ENCODE assay signal across 8 cellular contexts in the genomic region with DNA sequence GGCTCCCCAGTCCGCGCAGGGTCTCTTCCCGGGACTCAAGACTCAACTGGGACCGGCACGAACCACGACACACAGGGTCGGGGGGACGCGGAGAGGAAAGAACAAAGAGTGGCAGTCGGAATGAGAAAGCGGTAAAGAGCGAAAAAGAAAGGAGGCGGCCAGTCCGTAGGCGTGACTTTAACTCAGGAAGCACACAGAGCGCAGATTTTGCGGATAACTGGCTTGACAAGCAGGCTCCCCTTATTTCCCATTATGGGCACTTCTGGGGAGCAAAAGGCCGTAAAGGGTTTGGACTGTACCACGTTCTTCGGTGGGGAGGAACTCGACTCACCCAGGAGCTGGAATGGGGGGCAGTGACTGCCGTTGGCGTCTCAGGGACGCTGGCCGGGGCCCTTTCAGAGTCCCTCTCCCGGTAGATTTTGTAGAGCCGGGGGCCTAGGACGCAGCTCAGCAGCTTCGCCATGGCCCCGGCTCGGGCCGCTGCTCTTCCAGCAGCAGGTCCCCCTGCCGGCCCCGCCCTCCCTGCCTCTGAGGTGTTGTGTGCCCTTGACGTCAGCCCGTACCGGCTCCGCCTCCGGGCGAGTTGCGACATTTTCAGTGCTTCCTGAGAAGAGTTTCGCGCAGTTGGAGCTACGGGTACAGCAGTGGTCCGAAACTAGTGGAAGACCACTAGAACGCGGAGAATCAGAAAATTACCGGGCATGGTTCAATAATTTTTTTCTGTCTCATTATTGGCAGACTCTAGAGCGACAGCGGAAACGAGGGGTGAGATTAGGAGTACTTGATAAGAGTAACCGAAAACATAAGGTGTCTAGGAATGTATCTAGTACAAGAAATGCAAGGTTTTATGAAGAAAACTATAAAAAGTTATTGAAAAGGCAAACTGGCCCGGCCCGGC. TPM values are rescaled to one million over a fixed set of nuclear protein-coding genes. Genes with fewer than 3 reads are reported as not detected.
A peak's percentile ranks its signal among the peaks of the same experiment; 100 is the strongest.
DNase-seq lines count a peak whose midpoint lies in the region; ATAC-seq, FAIRE-seq and TF ChIP-seq lines count a peak whose summit lies in the region.

A gene (minus strand): TSS at position 506 of the 898 bp plus-strand sequence. CDS start 43 bp downstream, at position 463.

- peak; percentile 98 for DNase-seq in DMS114 treated with DMSO at 0.1 percent for 48 hours (lab: John Stamatoyannopoulos, UW; ENCODE audit: unreplicated experiment)
- peak; percentile 89 for DNase-seq in RCC 7860 (ENCODE audit: low spot score)
- peak; percentile 97 to 98 for DNase-seq in activated T-cell treated with anti-CD3 and anti-CD28 coated beads, Interleukin-2, amount 50 U/mL, for 72 hours
- DNase-seq in esophagus muscularis mucosa (ENCODE audit: extremely low spot score) = peak; percentile 100
- peak; percentile 94 to 96 for DNase-seq in stimulated activated CD8-positive, alpha-beta memory T cell treated with anti-CD3 and anti-CD28 coated beads, Interleukin-7, amount 100 ng/mL, for 4 hours (ENCODE audit: low read depth in 2 of 2)

- H3K36me3 ChIP-seq in KOPT-K1 (ENCODE audit: insufficient read depth, low read length) = peaks cover 21% of the 10 kb centered on the region
- peaks cover 12 to 29% (median 19%) of the 10 kb centered on the region in 4 donors for H3K36me3 ChIP-seq in esophagus muscularis mucosa
- peaks cover 0 to 6% of the 10 kb centered on the region in 2 donors for H3K36me3 ChIP-seq in muscle layer of duodenum (ENCODE audit: control insufficient read depth in 1 of 2, insufficient read depth in 2 of 2, low read length in 2 of 2)

- peak within 1 kb of the TSS; percentile 64 to 86 (median 80) for H3K4me3 ChIP-seq in esophagus muscularis mucosa
- H3K4me3 ChIP-seq in muscle layer of duodenum (ENCODE audit: low read depth in 1 of 2, low read length in 2 of 2) = peak within 1 kb of the TSS; percentile 77 to 98

- peak within 1 kb of the TSS; percentile 88 for H3K27ac ChIP-seq in KOPT-K1 (ENCODE audit: low read depth, low read length, poor library complexity, severe bottlenecking)
- H3K27ac ChIP-seq in esophagus muscularis mucosa (replicated peaks in 1 of 4) = peak within 1 kb of the TSS; percentile 90 to 99 (median 97)
- H3K27ac ChIP-seq in muscle layer of duodenum (ENCODE audit: low read length) = peak within 1 kb of the TSS; percentile 99

- ATAC-seq in GM21723 (IDR thresholded peaks at IDR 0.05; ENCODE audit: unreplicated experiment) = peak; percentile 87
- ATAC-seq in activated T-cell treated with anti-CD3 and anti-CD28 coated beads, Interleukin-2, amount 50 U/mL, for 72 hours (replicated peaks in 1 of 2) = peak; percentile 97

- peak; percentile 99 for TF ChIP-seq POLR2A in esophagus muscularis mucosa (IDR thresholded peaks at IDR 0.05; ENCODE audit: low read depth)

- peaks cover 30% of the 10 kb centered on the region for H3K4me1 Mint-ChIP-seq in activated T-cell treated with anti-CD3 and anti-CD28 coated beads, Interleukin-2, amount 50 U/mL, for 72 hours (ENCODE audit: low read depth)

- no peaks in the 10 kb centered on the region for H3K27me3 Mint-ChIP-seq in activated T-cell treated with anti-CD3 and anti-CD28 coated beads, Interleukin-2, amount 50 U/mL, for 72 hours (ENCODE audit: low read depth)

- intact Hi-C loops in esophagus muscularis mucosa (cut with DNase I) = no loop called here

- WGBS in esophagus muscularis mucosa = 2% methylated on average over 46 of the region's 54 CpGs

- no peaks in the 10 kb centered on the region for H3K9me3 ChIP-seq in KOPT-K1 (ENCODE audit: insufficient read depth, low read length, poor library complexity, severe bottlenecking)
- no peaks in the 10 kb centered on the region for H3K9me3 ChIP-seq in esophagus muscularis mucosa
- no peaks in the 10 kb centered on the region for H3K9me3 ChIP-seq in muscle layer of duodenum (ENCODE audit: control insufficient read depth in 1 of 2, low read length in 2 of 2)

- H3K36me3 Mint-ChIP-seq in activated T-cell treated with anti-CD3 and anti-CD28 coated beads, Interleukin-2, amount 50 U/mL, for 72 hours (ENCODE audit: insufficient read depth in 2 of 2) = peaks cover 6% of the 10 kb centered on the region in 2 donors

- TF ChIP-seq EP300 in esophagus muscularis mucosa (IDR thresholded peaks at IDR 0.05) = no peak

- FAIRE-seq in RCC 7860 (lab: Jason Lieb, UNC) = peak; percentile 67

- H3K4me3 Mint-ChIP-seq in activated T-cell treated with anti-CD3 and anti-CD28 coated beads, Interleukin-2, amount 50 U/mL, for 72 hours = peak within 1 kb of the TSS; percentile 87 to 90

- H3K27ac Mint-ChIP-seq in activated T-cell treated with anti-CD3 and anti-CD28 coated beads, Interleukin-2, amount 50 U/mL, for 72 hours = peak within 1 kb of the TSS; percentile 95

- no peaks in the 10 kb centered on the region for H3K9me3 Mint-ChIP-seq in activated T-cell treated with anti-CD3 and anti-CD28 coated beads, Interleukin-2, amount 50 U/mL, for 72 hours

- peak in 1 of 3 experiments; percentile 20 for TF ChIP-seq CTCF in esophagus muscularis mucosa (IDR thresholded peaks at IDR 0.05)

- H3K4me1 ChIP-seq in esophagus muscularis mucosa = peaks cover 21 to 41% (median 32%) of the 10 kb centered on the region in 4 donors
- peaks cover 13 to 21% of the 10 kb centered on the region in 2 donors for H3K4me1 ChIP-seq in muscle layer of duodenum (ENCODE audit: control insufficient read depth in 1 of 2, insufficient read depth in 2 of 2, low read length in 2 of 2)

- H3K27me3 ChIP-seq in esophagus muscularis mucosa = no peaks in the 10 kb centered on the region
- H3K27me3 ChIP-seq in muscle layer of duodenum (ENCODE audit: low read depth, low read length) = no peaks in the 10 kb centered on the region

RNA-seq across cellular contexts. Expression of the gene that starts here (rescaled TPM):
- total RNA-seq in activated T-cell treated with anti-CD3 and anti-CD28 coated beads, Interleukin-2, amount 50 U/mL, for 72 hours = 10 to 100 TPM; 48.9 TPM
- total RNA-seq in esophagus muscularis mucosa = 10 to 100 TPM; 44.9 to 57.9 (median 52.8) TPM

Comparison
In these comparisons a context has a peak if more than half of its experiments do, and no peak if none do; other contexts are left out.
1. Peak in every context shown above with its lines: DNase-seq, ATAC-seq, H3K4me3 ChIP-seq and H3K27ac ChIP-seq.